10 cellular contexts compared by ENCODE assay signal in genomic region chr3:171804618-171805389, GRCh38. TPM values are rescaled to one million over a fixed set of nuclear protein-coding genes. Genes with fewer than 3 reads are reported as not detected.
DNase-seq lines count a peak whose midpoint lies in the region; ATAC-seq and TF ChIP-seq lines count a peak whose summit lies in the region.
"Had no signal": no experiment of that assay in that cellular context is flagged by ENCODE, and none has a peak within 500 bp of the region (broad histone marks: within the 10 kb centered on the region; RNA-seq: fewer than 3 reads in every experiment).

No MANE protein-coding gene starts in this region.

- no TSS peak for BruUV-seq in PC-3 (replicated peaks; lab: Mats Ljungman, UMichigan)

- no peaks in the 10 kb centered on the region for H3K36me3 Mint-ChIP-seq in activated naive CD8-positive, alpha-beta T cell treated with anti-CD3 and anti-CD28 coated beads, Interleukin-2, amount 50 U/mL, for 24 hours (ENCODE audit: low read depth)
- H3K36me3 Mint-ChIP-seq: CD8-positive, alpha-beta T cell had no signal

- H3K27me3 ChIP-seq in PC-3 (ENCODE audit: low read length) (no peaks in the 10 kb centered on the region), layer of hippocampus (ENCODE audit: control insufficient read depth, insufficient read depth, low read length) (no peaks in the 10 kb centered on the region)

- no peak for ATAC-seq in PC-3
- no peak for ATAC-seq in activated naive CD8-positive, alpha-beta T cell treated with anti-CD3 and anti-CD28 coated beads, Interleukin-2, amount 50 U/mL, for 24 hours
- ATAC-seq: CD8-positive, alpha-beta T cell had no signal

- no peak overlapping the region for H3K27ac Mint-ChIP-seq in activated naive CD8-positive, alpha-beta T cell treated with anti-CD3 and anti-CD28 coated beads, Interleukin-2, amount 50 U/mL, for 24 hours
- H3K27ac Mint-ChIP-seq: CD8-positive, alpha-beta T cell had no signal

- no peaks in the 10 kb centered on the region for H3K9me2 ChIP-seq in PC-3 (replicated peaks; ENCODE audit: low read length)

- H3K4me3 ChIP-seq in PC-3 (ENCODE audit: low read length), result no peak overlapping the region

- POLR2A ChIA-PET in PC-3 (lab: Charles Lee; ENCODE audit: unreplicated experiment), result no interaction called here

- H3K4me2 ChIP-seq in PC-3 (ENCODE audit: low read length), result no peak overlapping the region

- no peaks in the 10 kb centered on the region for H3K9me3 Mint-ChIP-seq in activated naive CD8-positive, alpha-beta T cell treated with anti-CD3 and anti-CD28 coated beads, Interleukin-2, amount 50 U/mL, for 24 hours
- H3K9me3 Mint-ChIP-seq: CD8-positive, alpha-beta T cell had no signal

- no peak for TF ChIP-seq CTCF in PC-3 (conservative IDR thresholded peaks at IDR 0.05; ENCODE audit: low read depth, low read length)

- H3K36me3 ChIP-seq in PC-3 (ENCODE audit: low read depth, low read length), result no peaks in the 10 kb centered on the region

- H3K9ac ChIP-seq in PC-3 (ENCODE audit: low read length), result peak overlapping the region; percentile 87

- H4K20me1 ChIP-seq in PC-3 (ENCODE audit: low read length), result no peaks in the 10 kb centered on the region

- no peak overlapping the region for H3K4me3 Mint-ChIP-seq in activated naive CD8-positive, alpha-beta T cell treated with anti-CD3 and anti-CD28 coated beads, Interleukin-2, amount 50 U/mL, for 24 hours
- H3K4me3 Mint-ChIP-seq: CD8-positive, alpha-beta T cell had no signal

- peaks cover 25% of the 10 kb centered on the region for H3K27me3 Mint-ChIP-seq in activated naive CD8-positive, alpha-beta T cell treated with anti-CD3 and anti-CD28 coated beads, Interleukin-2, amount 50 U/mL, for 24 hours

- no peaks in the 10 kb centered on the region for H3F3A ChIP-seq in PC-3 (ENCODE audit: low read length, unreplicated experiment)

- no peak overlapping the region for H2AFZ ChIP-seq in PC-3 (ENCODE audit: low read length)

- DNase-seq in PC-3 (no peak), dermis microvascular lymphatic vessel endothelial cell (ENCODE audit: low read depth in 2 of 2) (peak; percentile 75 to 88), stromal cell of bone marrow (ENCODE audit: low read depth) (peak; percentile 88), iPS-NIHi11 (ENCODE audit: low spot score) (no peak), UCSD-AML1 (lab: John Stamatoyannopoulos, UW; ENCODE audit: unreplicated experiment) (no peak)
- no peak for DNase-seq in activated naive CD8-positive, alpha-beta T cell treated with anti-CD3 and anti-CD28 coated beads, Interleukin-2, amount 50 U/mL, for 24 hours
- DNase-seq in activated naive CD4-positive, alpha-beta T cell (lab: John Stamatoyannopoulos, UW), result no peak
- DNase-seq: CD8-positive, alpha-beta T cell; Karpas-422 had no signal

- peaks cover 7% of the 10 kb centered on the region for H3K4me1 Mint-ChIP-seq in activated naive CD8-positive, alpha-beta T cell treated with anti-CD3 and anti-CD28 coated beads, Interleukin-2, amount 50 U/mL, for 24 hours

- H3K27ac ChIP-seq in PC-3 (ENCODE audit: low read length) (peak overlapping the region; percentile 97), layer of hippocampus (ENCODE audit: low read depth, low read length) (peak overlapping the region; percentile 54)

- H3K79me2 ChIP-seq in PC-3 (ENCODE audit: low read length), result peaks cover 30% of the 10 kb centered on the region

- intact Hi-C loops in PC-3 (cut with micrococcal nuclease), result loop anchor here (5.0 kb wide), 1 partner anchor 337 kb away; no protein-coding TSS in a partner anchor

- no peaks in the 10 kb centered on the region for H3K9me3 ChIP-seq in PC-3 (ENCODE audit: low read length)

- CTCF ChIA-PET in PC-3 (lab: Charles Lee), result no interaction called here

- H3K4me1 ChIP-seq in PC-3 (ENCODE audit: insufficient read depth, low read length), result peaks cover 60% of the 10 kb centered on the region

RNA-seq across cellular contexts. Expression of gene PLD1, which starts 5.5 kb away (rescaled TPM):
- 7.3 and 8.3 TPM in 2 replicates for total RNA-seq in PC-3 (2014; rRNA removed)
- 62.2 and 89.2 TPM in 2 replicates for total RNA-seq in dermis microvascular lymphatic vessel endothelial cell

RNA-seq across cellular contexts. Expression of gene TMEM212, which starts 38.3 kb away (rescaled TPM):
- total RNA-seq in PC-3 (2014; rRNA removed), result not detected in 2 replicates
- not detected in 2 replicates for total RNA-seq in dermis microvascular lymphatic vessel endothelial cell
- total RNA-seq: CD8-positive, alpha-beta T cell had no signal

Comparison
In these comparisons a context has a peak if more than half of its experiments do, and no peak if none do; other contexts are left out.
1. DNase-seq: peak in dermis microvascular lymphatic vessel endothelial cell (2 of 2) and stromal cell of bone marrow (single experiment); none in PC-3 (single experiment), activated naive CD8-positive, alpha-beta T cell treated with anti-CD3 and anti-CD28 coated beads, Interleukin-2, amount 50 U/mL, for 24 hours (single experiment), iPS-NIHi11 (single experiment), UCSD-AML1 (single experiment) and activated naive CD4-positive, alpha-beta T cell (0 of 4).